10 cellular contexts compared by ENCODE assay signal in the genomic region with DNA sequence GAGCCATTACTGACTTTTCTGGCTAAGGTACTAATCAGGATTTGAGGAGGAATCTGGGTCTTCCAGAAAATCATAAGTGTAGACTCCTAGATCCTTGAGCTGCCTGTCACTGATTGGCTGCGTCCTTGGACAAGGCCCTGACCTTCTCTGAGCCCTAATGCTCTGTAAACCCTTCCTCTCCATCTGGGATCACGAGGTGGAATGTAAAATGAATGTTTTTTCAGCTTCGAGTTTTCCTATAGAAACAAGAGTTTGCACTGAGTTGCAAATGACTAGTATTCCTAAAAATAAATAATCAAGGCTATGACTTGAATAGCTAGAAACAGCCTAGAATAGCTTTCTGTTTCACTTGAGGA. TPM values are rescaled to one million over a fixed set of nuclear protein-coding genes. Genes with fewer than 3 reads are reported as not detected.
DNase-seq lines count a peak whose midpoint lies in the region; ATAC-seq, FAIRE-seq and TF ChIP-seq lines count a peak whose summit lies in the region.
"Had no signal": no experiment of that assay in that cellular context is flagged by ENCODE, and none has a peak within 500 bp of the region (broad histone marks: within the 10 kb centered on the region; RNA-seq: fewer than 3 reads in every experiment).

No MANE protein-coding gene starts in this region.

- H3K27ac ChIP-seq in HepG2 (ENCODE audit: extremely low read length, insufficient read depth, low read length) = peak overlapping the region; percentile 90
- H3K27ac ChIP-seq in substantia nigra (ENCODE audit: low read depth, low read length, poor library complexity, severe bottlenecking) = peak overlapping the region; percentile 73
- H3K27ac ChIP-seq: neutrophil had no signal

- no TSS peak for BruUV-seq in HepG2 (replicated peaks; lab: Mats Ljungman, UMichigan)

- H3K4me2 ChIP-seq in HepG2 (ENCODE audit: low read depth, low read length) = peak overlapping the region; percentile 98

- peaks cover 16% of the 10 kb centered on the region for H3K79me2 ChIP-seq in HepG2 (ENCODE audit: insufficient read depth, low read length)

- TF ChIP-seq RAD21 in HepG2 (CRISPR knock-in tag; IDR thresholded peaks at IDR 0.05) = no peak

- no peaks in the 10 kb centered on the region for H3K27me3 ChIP-seq in HepG2 (ENCODE audit: control insufficient read depth in 1 of 2, insufficient read depth in 2 of 2, low read length in 2 of 2)

- peak overlapping the region; percentile 25 for H3K27ac Mint-ChIP-seq in activated CD4-positive, alpha-beta T cell treated with anti-CD3 and anti-CD28 coated beads for 36 hours

- no peak for ATAC-seq in activated CD4-positive, alpha-beta T cell treated with anti-CD3 and anti-CD28 coated beads for 36 hours
- no peak for ATAC-seq in HepG2
- no peak for ATAC-seq in HG03442 (IDR thresholded peaks at IDR 0.05; ENCODE audit: unreplicated experiment)
- no peak for ATAC-seq in HG02938 (IDR thresholded peaks at IDR 0.05; ENCODE audit: unreplicated experiment)

- no peak for TF ChIP-seq EP300 in HepG2 (IDR thresholded peaks at IDR 0.05; ENCODE audit: low read depth in 2 of 2, low read length in 2 of 2)
- TF ChIP-seq EP300 in HepG2 (CRISPR knock-in tag; IDR thresholded peaks at IDR 0.05; ENCODE audit: borderline replicate concordance) = no peak

- no peaks in the 10 kb centered on the region for H3K36me3 Mint-ChIP-seq in activated CD4-positive, alpha-beta T cell treated with anti-CD3 and anti-CD28 coated beads for 36 hours (ENCODE audit: low read depth)

- no peak for TF ChIP-seq CTCF in HepG2 (CRISPR knock-in tag; IDR thresholded peaks at IDR 0.05)

- H3K27me3 Mint-ChIP-seq in activated CD4-positive, alpha-beta T cell treated with anti-CD3 and anti-CD28 coated beads for 36 hours = no peaks in the 10 kb centered on the region

- peak overlapping the region; percentile 68 for H3K9ac ChIP-seq in HepG2 (ENCODE audit: insufficient read depth, low read depth, low read length)

- 0% methylated on average over 3 of the region's 3 CpGs for WGBS in HepG2 (ENCODE audit: low lambda C conversion rate)

- no peaks in the 10 kb centered on the region for H3K36me3 ChIP-seq in HepG2 (replicated peaks in 1 of 2; ENCODE audit: control insufficient read depth in 1 of 2, insufficient read depth in 2 of 2, low read length in 2 of 2)
- H3K36me3 ChIP-seq: neutrophil had no signal

- CTCF ChIA-PET in activated CD4-positive, alpha-beta T cell treated with anti-CD3 and anti-CD28 coated beads for 36 hours (lab: Charles Lee) = interaction anchor here (0.6 to 2.3 kb wide), 9 partner anchors 9 to 178 kb away, joined by 3 to 14 read pairs (median 4); a partner anchor contains a TSS
- CTCF ChIA-PET in HepG2 (lab: Yijun Ruan, JAX; ENCODE audit: low intra/inter-chr PET ratio, low total read pairs) = no interaction called here

- peaks cover 62% of the 10 kb centered on the region for H3K4me1 Mint-ChIP-seq in activated CD4-positive, alpha-beta T cell treated with anti-CD3 and anti-CD28 coated beads for 36 hours

- no peak for TF ChIP-seq POLR2A in HepG2 (IDR thresholded peaks at IDR 0.05; ENCODE audit: insufficient read depth in 1 of 2, low read depth in 2 of 2, low read length in 2 of 2)

- in situ Hi-C loops in HepG2 (cut with HindIII; ENCODE audit: extremely low pct_ligation_motif_present, low pct_unique_long_range_greater_than_20kb) = loop anchor here (5.0 kb wide), 1 partner anchor 51 kb away; no protein-coding TSS in a partner anchor

- H3K4me3 ChIP-seq in HepG2 (replicated peaks in 1 of 3; ENCODE audit: insufficient read depth in 1 of 3, low read depth in 2 of 3, low read length in 3 of 3) = peak overlapping the region; percentile 72 to 85 (median 84); a peak in 5 of 6 replicates

- intact Hi-C loops in activated CD4-positive, alpha-beta T cell treated with anti-CD3 and anti-CD28 coated beads for 36 hours (cut with DNase I, micrococcal nuclease) = loop anchor here (2.0 to 10.0 kb wide), 6 partner anchors 89 to 1639 kb away; a partner anchor contains a TSS
- intact Hi-C loops in HepG2 (cut with micrococcal nuclease; ENCODE audit: unreplicated experiment) = loop anchor here (10.0 kb wide), 1 partner anchor 89 kb away; a partner anchor contains a TSS

- peak overlapping the region; percentile 73 for H3K4me3 Mint-ChIP-seq in activated CD4-positive, alpha-beta T cell treated with anti-CD3 and anti-CD28 coated beads for 36 hours

- FAIRE-seq in HepG2 (lab: Jason Lieb, UNC) = peak; percentile 12

- no peak for DNase-seq in activated CD4-positive, alpha-beta T cell treated with anti-CD3 and anti-CD28 coated beads for 36 hours
- no peak for DNase-seq in activated CD4-positive, alpha-beta T cell treated with anti-CD3 and anti-CD28 coated beads for 48 hours
- DNase-seq in activated CD8-positive, alpha-beta memory T cell treated with anti-CD3 and anti-CD28 coated beads, Interleukin-2, amount 50 U/mL, for 48 hours = peak; percentile 46
- DNase-seq in HepG2 (ENCODE audit: low spot score) = peak; percentile 34
- DNase-seq in substantia nigra (lab: John Stamatoyannopoulos, UW) = peak in 2 of 49 donors; percentile 9 to 17
- no peak for DNase-seq in NCI-H1694 (lab: John Stamatoyannopoulos, UW)

- no peaks in the 10 kb centered on the region for H3K9me3 ChIP-seq in HepG2 (ENCODE audit: low read length)
- H3K9me3 ChIP-seq: neutrophil had no signal

- H2AFZ ChIP-seq in HepG2 (ENCODE audit: low read length) = no peak overlapping the region

- no peaks in the 10 kb centered on the region for H3K9me3 Mint-ChIP-seq in activated CD4-positive, alpha-beta T cell treated with anti-CD3 and anti-CD28 coated beads for 36 hours (ENCODE audit: low read depth)

- no peaks in the 10 kb centered on the region; the same call in 1 of the 2 replicates for H4K20me1 ChIP-seq in HepG2 (ENCODE audit: insufficient read depth, low read length)

- POLR2A ChIA-PET in activated CD4-positive, alpha-beta T cell treated with anti-CD3 and anti-CD28 coated beads for 36 hours (lab: Charles Lee) = interaction anchor here (0.6 to 2.7 kb wide), 3 partner anchors 8 to 276 kb away, joined by 3 to 14 read pairs (median 3); no protein-coding TSS in a partner anchor
- POLR2A ChIA-PET in HepG2 (lab: Yijun Ruan, JAX) = interaction anchor here (0.8 to 4.4 kb wide), 13 partner anchors 9 to 236 kb away, joined by 3 to 66 read pairs (median 6); a partner anchor contains a TSS

- peaks cover 70% of the 10 kb centered on the region for H3K4me1 ChIP-seq in HepG2 (ENCODE audit: insufficient read depth, low read length)

RNA-seq across cellular contexts. Expression of a gene that starts 1.1 kb away (rescaled TPM):
- total RNA-seq in activated CD4-positive, alpha-beta T cell treated with anti-CD3 and anti-CD28 coated beads for 36 hours = 10 to 100 TPM in 1 of 2 experiments, 1 to 10 TPM in 1; 10.0 to 14.0 TPM
- total RNA-seq in HepG2 (2016; rRNA removed; fragmentation: Illumina TruSeq; extraction: Trizol) = 25.0 and 29.7 TPM in 2 replicates
- 3.1 and 3.8 TPM in 2 replicates for total RNA-seq in HepG2 (2016; cell fraction: cytosol; rRNA removed; fragmentation: Illumina TruSeq; extraction: Trizol; ENCODE audit: low read depth)
- 25.9 and 27.6 TPM in 2 replicates for total RNA-seq in HepG2 (2016; cell fraction: insoluble cytoplasmic fraction; rRNA removed; fragmentation: Illumina TruSeq; extraction: Trizol)
- total RNA-seq in HepG2 (2016; cell fraction: membrane; rRNA removed; fragmentation: Illumina TruSeq; extraction: Trizol) = 9.8 and 10.5 TPM in 2 replicates
- 23.5 and 24.4 TPM in 2 replicates for total RNA-seq in HepG2 (2016; cell fraction: nucleus; rRNA removed; fragmentation: Illumina TruSeq; extraction: Trizol)
- polyA plus RNA-seq in HepG2 (2011; rRNA removed) = 7.8 and 10.4 TPM in 2 replicates
- polyA plus RNA-seq in HepG2 (2011; cell fraction: cytosol; rRNA removed) = 5.8 and 6.4 TPM in 2 replicates
- 8.3 and 10.8 TPM in 2 replicates for polyA plus RNA-seq in HepG2 (2011; cell fraction: nucleus; rRNA removed)
- polyA plus RNA-seq in HepG2 (2012) = 5.4 and 8.1 TPM in 2 replicates
- 0.92 and 1.2 TPM in 2 replicates for polyA plus RNA-seq in HepG2 (2016; cell fraction: cytosol; fragmentation: Illumina TruSeq; extraction: Trizol; ENCODE audit: low read depth)
- polyA plus RNA-seq in HepG2 (2016; cell fraction: insoluble cytoplasmic fraction; fragmentation: Illumina TruSeq; extraction: Trizol; ENCODE audit: low read depth) = 18.3 and 18.5 TPM in 2 replicates
- polyA plus RNA-seq in HepG2 (2016; cell fraction: membrane; fragmentation: Illumina TruSeq; extraction: Trizol; ENCODE audit: low read depth) = 3.9 and 4.0 TPM in 2 replicates
- polyA plus RNA-seq in HepG2 (2016; cell fraction: nucleus; fragmentation: Illumina TruSeq; extraction: Trizol; ENCODE audit: insufficient read depth, low read depth) = 15.8 and 16.2 TPM in 2 replicates
- polyA minus RNA-seq in HepG2 (2011; rRNA and poly(A)+ RNA removed; ENCODE audit: low replicate concordance) = 14.7 and 35.3 TPM in 2 replicates
- 13.1 and 16.2 TPM in 2 replicates for polyA minus RNA-seq in HepG2 (2011; cell fraction: cytosol; rRNA and poly(A)+ RNA removed)
- polyA minus RNA-seq in HepG2 (2011; cell fraction: nucleus; rRNA and poly(A)+ RNA removed) = 27.1 and 33.9 TPM in 2 replicates

RNA-seq across cellular contexts. Expression of a gene that starts 17.3 kb away (rescaled TPM):
- total RNA-seq in activated CD4-positive, alpha-beta T cell treated with anti-CD3 and anti-CD28 coated beads for 36 hours = not detected
- 7.4 and 10.5 TPM in 2 replicates for total RNA-seq in HepG2 (2016; rRNA removed; fragmentation: Illumina TruSeq; extraction: Trizol)
- 4.1 and 5.5 TPM in 2 replicates for total RNA-seq in HepG2 (2016; cell fraction: cytosol; rRNA removed; fragmentation: Illumina TruSeq; extraction: Trizol; ENCODE audit: low read depth)
- total RNA-seq in HepG2 (2016; cell fraction: insoluble cytoplasmic fraction; rRNA removed; fragmentation: Illumina TruSeq; extraction: Trizol) = 6.8 and 7.2 TPM in 2 replicates
- total RNA-seq in HepG2 (2016; cell fraction: membrane; rRNA removed; fragmentation: Illumina TruSeq; extraction: Trizol) = 8.8 and 9.2 TPM in 2 replicates
- 4.1 and 4.7 TPM in 2 replicates for total RNA-seq in HepG2 (2016; cell fraction: nucleus; rRNA removed; fragmentation: Illumina TruSeq; extraction: Trizol)
- 11.0 and 16.5 TPM in 2 replicates for polyA plus RNA-seq in HepG2 (2011; rRNA removed)
- 13.1 and 14.8 TPM in 2 replicates for polyA plus RNA-seq in HepG2 (2011; cell fraction: cytosol; rRNA removed)
- 5.6 and 8.0 TPM in 2 replicates for polyA plus RNA-seq in HepG2 (2011; cell fraction: nucleus; rRNA removed)
- polyA plus RNA-seq in HepG2 (2012) = 9.9 and 12.8 TPM in 2 replicates
- 5.0 TPM in 2 replicates for polyA plus RNA-seq in HepG2 (2016; cell fraction: cytosol; fragmentation: Illumina TruSeq; extraction: Trizol; ENCODE audit: low read depth)
- polyA plus RNA-seq in HepG2 (2016; cell fraction: insoluble cytoplasmic fraction; fragmentation: Illumina TruSeq; extraction: Trizol; ENCODE audit: low read depth) = 9.5 and 12.3 TPM in 2 replicates
- 9.8 and 10.0 TPM in 2 replicates for polyA plus RNA-seq in HepG2 (2016; cell fraction: membrane; fragmentation: Illumina TruSeq; extraction: Trizol; ENCODE audit: low read depth)
- polyA plus RNA-seq in HepG2 (2016; cell fraction: nucleus; fragmentation: Illumina TruSeq; extraction: Trizol; ENCODE audit: insufficient read depth, low read depth) = 8.5 and 9.1 TPM in 2 replicates
- 3.9 TPM in 1 of 2 replicates, not detected in the other for polyA minus RNA-seq in HepG2 (2011; rRNA and poly(A)+ RNA removed; ENCODE audit: low replicate concordance)
- polyA minus RNA-seq in HepG2 (2011; cell fraction: cytosol; rRNA and poly(A)+ RNA removed) = 3.7 and 7.0 TPM in 2 replicates
- polyA minus RNA-seq in HepG2 (2011; cell fraction: nucleus; rRNA and poly(A)+ RNA removed) = 3.3 and 5.7 TPM in 2 replicates
- total RNA-seq: HT1080 had no signal

RNA-seq across cellular contexts. Expression of a gene that starts 23.5 kb away (rescaled TPM):
- total RNA-seq in activated CD4-positive, alpha-beta T cell treated with anti-CD3 and anti-CD28 coated beads for 36 hours = not detected
- not detected in 2 replicates for total RNA-seq in HepG2 (2016; rRNA removed; fragmentation: Illumina TruSeq; extraction: Trizol)
- not detected in 2 replicates for total RNA-seq in HepG2 (2016; cell fraction: cytosol; rRNA removed; fragmentation: Illumina TruSeq; extraction: Trizol; ENCODE audit: low read depth)
- total RNA-seq in HepG2 (2016; cell fraction: insoluble cytoplasmic fraction; rRNA removed; fragmentation: Illumina TruSeq; extraction: Trizol) = not detected in 2 replicates
- not detected in 2 replicates for total RNA-seq in HepG2 (2016; cell fraction: membrane; rRNA removed; fragmentation: Illumina TruSeq; extraction: Trizol)
- not detected in 2 replicates for total RNA-seq in HepG2 (2016; cell fraction: nucleus; rRNA removed; fragmentation: Illumina TruSeq; extraction: Trizol)
- 0.04 TPM in 1 of 2 replicates, not detected in the other for polyA plus RNA-seq in HepG2 (2011; rRNA removed)
- 0.05 TPM in 1 of 2 replicates, not detected in the other for polyA plus RNA-seq in HepG2 (2011; cell fraction: cytosol; rRNA removed)
- polyA plus RNA-seq in HepG2 (2011; cell fraction: nucleus; rRNA removed) = 0.32 and 0.45 TPM in 2 replicates
- polyA plus RNA-seq in HepG2 (2012) = not detected in 2 replicates
- not detected in 2 replicates for polyA plus RNA-seq in HepG2 (2016; cell fraction: cytosol; fragmentation: Illumina TruSeq; extraction: Trizol; ENCODE audit: low read depth)
- polyA plus RNA-seq in HepG2 (2016; cell fraction: insoluble cytoplasmic fraction; fragmentation: Illumina TruSeq; extraction: Trizol; ENCODE audit: low read depth) = not detected in 2 replicates
- polyA plus RNA-seq in HepG2 (2016; cell fraction: membrane; fragmentation: Illumina TruSeq; extraction: Trizol; ENCODE audit: low read depth) = not detected in 2 replicates
- polyA plus RNA-seq in HepG2 (2016; cell fraction: nucleus; fragmentation: Illumina TruSeq; extraction: Trizol; ENCODE audit: insufficient read depth, low read depth) = not detected in 2 replicates
- polyA minus RNA-seq in HepG2 (2011; rRNA and poly(A)+ RNA removed; ENCODE audit: low replicate concordance) = 0.20 TPM in 1 of 2 replicates, not detected in the other
- polyA minus RNA-seq in HepG2 (2011; cell fraction: cytosol; rRNA and poly(A)+ RNA removed) = not detected in 2 replicates
- polyA minus RNA-seq in HepG2 (2011; cell fraction: nucleus; rRNA and poly(A)+ RNA removed) = not detected in 2 replicates
- total RNA-seq: HT1080 had no signal

RNA-seq across cellular contexts. Expression of a gene that starts 24.5 kb away (rescaled TPM):
- not detected for total RNA-seq in activated CD4-positive, alpha-beta T cell treated with anti-CD3 and anti-CD28 coated beads for 36 hours
- 0.55 and 0.69 TPM in 2 replicates for total RNA-seq in HepG2 (2016; rRNA removed; fragmentation: Illumina TruSeq; extraction: Trizol)
- 0.88 and 1.2 TPM in 2 replicates for total RNA-seq in HepG2 (2016; cell fraction: cytosol; rRNA removed; fragmentation: Illumina TruSeq; extraction: Trizol; ENCODE audit: low read depth)
- total RNA-seq in HepG2 (2016; cell fraction: insoluble cytoplasmic fraction; rRNA removed; fragmentation: Illumina TruSeq; extraction: Trizol) = 0.63 and 1.1 TPM in 2 replicates
- total RNA-seq in HepG2 (2016; cell fraction: membrane; rRNA removed; fragmentation: Illumina TruSeq; extraction: Trizol) = 0.80 and 1.1 TPM in 2 replicates
- total RNA-seq in HepG2 (2016; cell fraction: nucleus; rRNA removed; fragmentation: Illumina TruSeq; extraction: Trizol) = not detected in 2 replicates
- polyA plus RNA-seq in HepG2 (2011; rRNA removed) = 0.24 and 1.1 TPM in 2 replicates
- polyA plus RNA-seq in HepG2 (2011; cell fraction: cytosol; rRNA removed) = 0.35 and 0.36 TPM in 2 replicates
- polyA plus RNA-seq in HepG2 (2011; cell fraction: nucleus; rRNA removed) = 0.74 and 1.7 TPM in 2 replicates
- 0.70 and 0.88 TPM in 2 replicates for polyA plus RNA-seq in HepG2 (2012)
- polyA plus RNA-seq in HepG2 (2016; cell fraction: cytosol; fragmentation: Illumina TruSeq; extraction: Trizol; ENCODE audit: low read depth) = 0.90 and 1.9 TPM in 2 replicates
- polyA plus RNA-seq in HepG2 (2016; cell fraction: insoluble cytoplasmic fraction; fragmentation: Illumina TruSeq; extraction: Trizol; ENCODE audit: low read depth) = 1.3 and 1.6 TPM in 2 replicates
- 1.4 TPM in 2 replicates for polyA plus RNA-seq in HepG2 (2016; cell fraction: membrane; fragmentation: Illumina TruSeq; extraction: Trizol; ENCODE audit: low read depth)
- polyA plus RNA-seq in HepG2 (2016; cell fraction: nucleus; fragmentation: Illumina TruSeq; extraction: Trizol; ENCODE audit: insufficient read depth, low read depth) = 1.4 and 4.7 TPM in 2 replicates
- polyA minus RNA-seq in HepG2 (2011; rRNA and poly(A)+ RNA removed; ENCODE audit: low replicate concordance) = 0.70 TPM in 1 of 2 replicates, not detected in the other
- not detected in 2 replicates for polyA minus RNA-seq in HepG2 (2011; cell fraction: cytosol; rRNA and poly(A)+ RNA removed)
- not detected in 2 replicates for polyA minus RNA-seq in HepG2 (2011; cell fraction: nucleus; rRNA and poly(A)+ RNA removed)
- total RNA-seq: HT1080 had no signal

RNA-seq across cellular contexts. Expression of a gene that starts 56.7 kb away (rescaled TPM):
- total RNA-seq in activated CD4-positive, alpha-beta T cell treated with anti-CD3 and anti-CD28 coated beads for 36 hours = 10 to 100 TPM; 32.1 to 49.7 TPM
- total RNA-seq in HepG2 (2016; rRNA removed; fragmentation: Illumina TruSeq; extraction: Trizol) = 22.2 and 23.9 TPM in 2 replicates
- total RNA-seq in HepG2 (2016; cell fraction: cytosol; rRNA removed; fragmentation: Illumina TruSeq; extraction: Trizol; ENCODE audit: low read depth) = 19.0 and 21.8 TPM in 2 replicates
- total RNA-seq in HepG2 (2016; cell fraction: insoluble cytoplasmic fraction; rRNA removed; fragmentation: Illumina TruSeq; extraction: Trizol) = 20.6 and 27.8 TPM in 2 replicates
- total RNA-seq in HepG2 (2016; cell fraction: membrane; rRNA removed; fragmentation: Illumina TruSeq; extraction: Trizol) = 34.5 and 36.6 TPM in 2 replicates
- 9.7 and 12.0 TPM in 2 replicates for total RNA-seq in HepG2 (2016; cell fraction: nucleus; rRNA removed; fragmentation: Illumina TruSeq; extraction: Trizol)
- 25.6 and 26.3 TPM in 2 replicates for polyA plus RNA-seq in HepG2 (2011; rRNA removed)
- 14.9 and 18.5 TPM in 2 replicates for polyA plus RNA-seq in HepG2 (2011; cell fraction: cytosol; rRNA removed)
- polyA plus RNA-seq in HepG2 (2011; cell fraction: nucleus; rRNA removed) = 5.4 and 9.9 TPM in 2 replicates
- 27.0 and 32.4 TPM in 2 replicates for polyA plus RNA-seq in HepG2 (2012)
- 44.6 and 49.4 TPM in 2 replicates for polyA plus RNA-seq in HepG2 (2016; cell fraction: cytosol; fragmentation: Illumina TruSeq; extraction: Trizol; ENCODE audit: low read depth)
- polyA plus RNA-seq in HepG2 (2016; cell fraction: insoluble cytoplasmic fraction; fragmentation: Illumina TruSeq; extraction: Trizol; ENCODE audit: low read depth) = 40.7 and 45.8 TPM in 2 replicates
- polyA plus RNA-seq in HepG2 (2016; cell fraction: membrane; fragmentation: Illumina TruSeq; extraction: Trizol; ENCODE audit: low read depth) = 53.9 and 57.5 TPM in 2 replicates
- polyA plus RNA-seq in HepG2 (2016; cell fraction: nucleus; fragmentation: Illumina TruSeq; extraction: Trizol; ENCODE audit: insufficient read depth, low read depth) = 17.7 and 23.1 TPM in 2 replicates
- 3.1 and 8.5 TPM in 2 replicates for polyA minus RNA-seq in HepG2 (2011; rRNA and poly(A)+ RNA removed; ENCODE audit: low replicate concordance)
- 4.7 and 5.3 TPM in 2 replicates for polyA minus RNA-seq in HepG2 (2011; cell fraction: cytosol; rRNA and poly(A)+ RNA removed)
- 3.1 and 6.0 TPM in 2 replicates for polyA minus RNA-seq in HepG2 (2011; cell fraction: nucleus; rRNA and poly(A)+ RNA removed)

Comparison
In these comparisons a context has a peak if more than half of its experiments do, and no peak if none do; other contexts are left out.
1. DNase-seq: peak in activated CD8-positive, alpha-beta memory T cell treated with anti-CD3 and anti-CD28 coated beads, Interleukin-2, amount 50 U/mL, for 48 hours (single experiment) and HepG2 (single experiment); none in activated CD4-positive, alpha-beta T cell treated with anti-CD3 and anti-CD28 coated beads for 36 hours (single experiment), activated CD4-positive, alpha-beta T cell treated with anti-CD3 and anti-CD28 coated beads for 48 hours (single experiment) and NCI-H1694 (single experiment).